8 cellular contexts compared by ENCODE assay signal in genomic region chr19:8321067-8321759, GRCh38. TPM values are rescaled to one million over a fixed set of nuclear protein-coding genes. Genes with fewer than 3 reads are reported as not detected.
DNase-seq lines count a peak whose midpoint lies in the region; ATAC-seq and TF ChIP-seq lines count a peak whose summit lies in the region.

Gene NDUFA7, minus strand, starts transcription at chr19:8321375. Its CDS starts 17 bp downstream, at chr19:8321358.
Gene RPS28, plus strand, starts transcription at chr19:8321496. Its CDS starts 35 bp downstream, at chr19:8321531.

- peak; percentile 96 for DNase-seq in GM13977 (ENCODE audit: low spot score)
- peak; percentile 82 for DNase-seq in NCI-H1694 treated with DMSO at 0.1 percent for 48 hours (lab: John Stamatoyannopoulos, UW)
- peak; percentile 88 for DNase-seq in amniotic stem cell (lab: John Stamatoyannopoulos, UW)
- peak; percentile 97 to 98 for DNase-seq in heart right ventricle
- peak; percentile 95 for DNase-seq in progenitor cell of endocrine pancreas (ENCODE audit: low spot score, unreplicated experiment)
- DNase-seq in upper lobe of right lung, result peak; percentile 98

- in situ Hi-C loops in GM13977 (cut with MboI; ENCODE audit: low pct_unique_long_range_greater_than_20kb, low sequenced_read_pairs, unreplicated experiment), result no loop called here

- H3K4me3 Mint-ChIP-seq in T-helper 1 cell treated with Interleukin-12 subunit alpha and Interleukin-12 subunit beta and Interleukin-4 antibody, amounts not matched to agents 30 μg/mL and 1 μg/mL, for 36 hours, result peak within 1 kb of the TSS; percentile 100
- H3K4me3 Mint-ChIP-seq in progenitor cell of endocrine pancreas (ENCODE audit: low read depth), result peak within 1 kb of the TSS; percentile 99

- H3K27ac ChIP-seq in heart right ventricle (peak within 1 kb of the TSS; percentile 81 to 97 (median 96)), upper lobe of right lung (peak within 1 kb of the TSS; percentile 97)

- H3K4me1 ChIP-seq in heart right ventricle (peaks cover 17 to 59% (median 44%) of the 10 kb centered on the region in 9 donors), upper lobe of right lung (peaks cover 38% of the 10 kb centered on the region)

- WGBS in heart right ventricle, 2 donors, result 0% methylated on average over 53 of the region's 53 CpGs

- no peaks in the 10 kb centered on the region for H3K27me3 Mint-ChIP-seq in T-helper 1 cell treated with Interleukin-12 subunit alpha and Interleukin-12 subunit beta and Interleukin-4 antibody, amounts not matched to agents 30 μg/mL and 1 μg/mL, for 36 hours (ENCODE audit: low read depth)
- H3K27me3 Mint-ChIP-seq in progenitor cell of endocrine pancreas, result no peaks in the 10 kb centered on the region

- H3K4me3 ChIP-seq in heart right ventricle, result peak within 1 kb of the TSS; percentile 67 to 99 (median 96)
- H3K4me3 ChIP-seq in upper lobe of right lung, result peak within 1 kb of the TSS; percentile 83

- H3K36me3 Mint-ChIP-seq in T-helper 1 cell treated with Interleukin-12 subunit alpha and Interleukin-12 subunit beta and Interleukin-4 antibody, amounts not matched to agents 30 μg/mL and 1 μg/mL, for 36 hours (ENCODE audit: low read depth), result peaks cover 21% of the 10 kb centered on the region
- H3K36me3 Mint-ChIP-seq in progenitor cell of endocrine pancreas (ENCODE audit: insufficient read depth), result peaks cover 5% of the 10 kb centered on the region

- peaks cover 0 to 48% (median 23%) of the 10 kb centered on the region in 9 donors for H3K36me3 ChIP-seq in heart right ventricle
- H3K36me3 ChIP-seq in upper lobe of right lung, result peaks cover 24% of the 10 kb centered on the region

- H3K9me3 ChIP-seq in heart right ventricle (no peaks in the 10 kb centered on the region), upper lobe of right lung (no peaks in the 10 kb centered on the region)

- H3K27me3 ChIP-seq in heart right ventricle (no peaks in the 10 kb centered on the region), upper lobe of right lung (no peaks in the 10 kb centered on the region)

- peak; percentile 89 for ATAC-seq in HG02885 (IDR thresholded peaks at IDR 0.05; ENCODE audit: poor library complexity, unreplicated experiment)
- ATAC-seq in heart right ventricle, result peak; percentile 95 to 98 (median 96)
- peak; percentile 95 for ATAC-seq in upper lobe of right lung

- H3K4me1 Mint-ChIP-seq in T-helper 1 cell treated with Interleukin-12 subunit alpha and Interleukin-12 subunit beta and Interleukin-4 antibody, amounts not matched to agents 30 μg/mL and 1 μg/mL, for 36 hours (ENCODE audit: low read depth), result peaks cover 25% of the 10 kb centered on the region
- peaks cover 17% of the 10 kb centered on the region for H3K4me1 Mint-ChIP-seq in progenitor cell of endocrine pancreas (ENCODE audit: low read depth)

- TF ChIP-seq CTCF in GM13977 (IDR thresholded peaks at IDR 0.05; ENCODE audit: extremely low read depth, insufficient read depth, missing control alignments) (peak; percentile 59), heart right ventricle (IDR thresholded peaks at IDR 0.05) (peak; percentile 15 to 60 (median 49)), progenitor cell of endocrine pancreas (IDR thresholded peaks at IDR 0.05; ENCODE audit: unreplicated experiment) (no peak), upper lobe of right lung (IDR thresholded peaks at IDR 0.05) (peak; percentile 40)

- no peaks in the 10 kb centered on the region for H3K9me3 Mint-ChIP-seq in T-helper 1 cell treated with Interleukin-12 subunit alpha and Interleukin-12 subunit beta and Interleukin-4 antibody, amounts not matched to agents 30 μg/mL and 1 μg/mL, for 36 hours
- H3K9me3 Mint-ChIP-seq in progenitor cell of endocrine pancreas (ENCODE audit: low read depth), result no peaks in the 10 kb centered on the region

- H3K27ac Mint-ChIP-seq in T-helper 1 cell treated with Interleukin-12 subunit alpha and Interleukin-12 subunit beta and Interleukin-4 antibody, amounts not matched to agents 30 μg/mL and 1 μg/mL, for 36 hours, result peak within 1 kb of the TSS; percentile 100
- peak within 1 kb of the TSS; percentile 98 for H3K27ac Mint-ChIP-seq in progenitor cell of endocrine pancreas

- intact Hi-C loops in heart right ventricle (cut with DNase I) (loop anchor here in 3 of 10 donors (2.0 to 10.0 kb wide), 4 partner anchors 22 to 194 kb away; partner anchors contain the start of genes KANK3 (in 1 of the 3) and ZNF414 (in 1 of the 3)), upper lobe of right lung (cut with DNase I) (no loop called here)

RNA-seq across cellular contexts. Expression of gene NDUFA7, which starts in this region (rescaled TPM):
- total RNA-seq in heart right ventricle (100 to 1,000 TPM in 5 of 10 donors, 10 to 100 TPM in 5; 74.7 to 124 (median 99.7) TPM), progenitor cell of endocrine pancreas (46.3 and 55.3 TPM in 2 replicates), upper lobe of right lung (35.7 TPM)
- polyA plus RNA-seq in heart right ventricle, result 100 to 1,000 TPM; 227 to 436 TPM

RNA-seq across cellular contexts. Expression of gene RPS28, which starts in this region (rescaled TPM):
- total RNA-seq in heart right ventricle (1,000 to 10,000 TPM in 9 of 10 donors, 100 to 1,000 TPM in 1; 992 to 1,375 (median 1,101) TPM), progenitor cell of endocrine pancreas (1,546 and 1,552 TPM in 2 replicates), upper lobe of right lung (1,645 TPM)
- polyA plus RNA-seq in heart right ventricle, result 100 to 1,000 TPM; 883 to 920 TPM

Comparison
In these comparisons a context has a peak if more than half of its experiments do, and no peak if none do; other contexts are left out.
1. Peak in every context shown above with its lines: DNase-seq, ATAC-seq, H3K4me3 ChIP-seq and H3K27ac ChIP-seq.